24 cellular contexts compared by ENCODE assay signal in genomic region chr10:119120875-119121274, GRCh38. TPM values are rescaled to one million over a fixed set of nuclear protein-coding genes. Genes with fewer than 3 reads are reported as not detected.
A peak's percentile ranks its signal among the peaks of the same experiment; 100 is the strongest.
DNase-seq lines count a peak whose midpoint lies in the region; ATAC-seq, FAIRE-seq and TF ChIP-seq lines count a peak whose summit lies in the region.
"Had no signal": no experiment of that assay in that cellular context is flagged by ENCODE, and none has a peak within 500 bp of the region (broad histone marks: within the 10 kb centered on the region; RNA-seq: fewer than 3 reads in every experiment).

No MANE protein-coding gene starts in this region.

- H4K8ac ChIP-seq in IMR-90 (ENCODE audit: low read depth in 2 of 2, low read length in 2 of 2), result peak overlapping the region in 1 of 2 experiments; percentile 29; a peak in 1 of 4 replicates

- H2BK5ac ChIP-seq in IMR-90 (ENCODE audit: low read depth, low read length, poor library complexity, severe bottlenecking), result peak overlapping the region; percentile 85

- no peak for DNase-seq in activated CD8-positive, alpha-beta T cell treated with anti-CD3 and anti-CD28 coated beads for 36 hours
- DNase-seq in activated CD8-positive, alpha-beta T cell treated with anti-CD3 and anti-CD28 coated beads, Interleukin-2, amount 10 ng/mL, durations not matched to agents 7 days and 5 days, result no peak
- no peak for DNase-seq in IMR-90
- DNase-seq in GM12891 (ENCODE audit: insufficient read length, low spot score), result no peak
- no peak for DNase-seq in breast epithelium (ENCODE audit: low spot score in 2 of 2)
- DNase-seq: 8988T; activated CD4-positive, alpha-beta T cell treated with anti-CD3 and anti-CD28 coated beads, Interleukin-2, amount 10 ng/mL, durations not matched to agents 24 days and 14 days; activated naive CD4-positive, alpha-beta T cell treated with anti-CD3 and anti-CD28 coated beads, Interleukin-2, amount 50 U/mL, for 16 hours; GDM1; Kasumi-1; NCI-H1092 treated with DMSO at 0.1 percent for 48 hours; NCI-H2107; NCI-H510A treated with DMSO at 0.1 percent for 48 hours; ovary; SHP77 treated with DMSO at 0.1 percent for 48 hours; stimulated activated CD4-positive, alpha-beta T cell treated with anti-CD3 and anti-CD28 coated beads, Interleukin-2, amount 100 ng/mL, for 48 hours; stimulated activated naive CD8-positive, alpha-beta T cell treated with anti-CD3 and anti-CD28 coated beads, Interleukin-15, amount 100 ng/mL, for 72 hours; T-helper 1 cell had no signal

- no peak overlapping the region for H2BK20ac ChIP-seq in IMR-90 (ENCODE audit: low read depth, low read length)

- no peaks in the 10 kb centered on the region for H3K27me3 Mint-ChIP-seq in activated CD8-positive, alpha-beta T cell treated with anti-CD3 and anti-CD28 coated beads for 36 hours
- no peaks in the 10 kb centered on the region for H3K27me3 Mint-ChIP-seq in activated CD8-positive, alpha-beta T cell treated with anti-CD3 and anti-CD28 coated beads, Interleukin-2, amount 10 ng/mL, durations not matched to agents 7 days and 5 days (ENCODE audit: low read depth)
- H3K27me3 Mint-ChIP-seq: activated CD4-positive, alpha-beta T cell treated with anti-CD3 and anti-CD28 coated beads, Interleukin-2, amount 10 ng/mL, durations not matched to agents 24 days and 14 days; stimulated activated naive CD8-positive, alpha-beta T cell treated with anti-CD3 and anti-CD28 coated beads, Interleukin-15, amount 100 ng/mL, for 72 hours had no signal

- H3K27me3 ChIP-seq in IMR-90 (ENCODE audit: control insufficient read depth, insufficient read depth, low read length), result no peaks in the 10 kb centered on the region
- no peaks in the 10 kb centered on the region for H3K27me3 ChIP-seq in duodenal mucosa (ENCODE audit: control insufficient read depth in 1 of 2, insufficient read depth in 2 of 2, low read length in 2 of 2)
- H3K27me3 ChIP-seq in skeletal muscle tissue (ENCODE audit: control insufficient read depth in 3 of 3, insufficient read depth in 3 of 3, low read length in 3 of 3), result no peaks in the 10 kb centered on the region
- no peaks in the 10 kb centered on the region for H3K27me3 ChIP-seq in breast epithelium
- H3K27me3 ChIP-seq: ascending aorta, BLaER1, ovary had no signal

- H3K27ac ChIP-seq in IMR-90 (ENCODE audit: insufficient read depth, low read length), result peak overlapping the region; percentile 66; the same call in 1 of the 2 replicates
- peak overlapping the region; percentile 14 for H3K27ac ChIP-seq in duodenal mucosa (ENCODE audit: low read depth, low read length)
- H3K27ac ChIP-seq in skeletal muscle tissue (ENCODE audit: low read depth, low read length), result peak overlapping the region; percentile 79
- H3K27ac ChIP-seq in breast epithelium, result no peak overlapping the region
- H3K27ac ChIP-seq: ascending aorta, BLaER1 had no signal

- peaks cover 4% of the 10 kb centered on the region; the same call in 1 of the 2 replicates for H4K20me1 ChIP-seq in IMR-90 (ENCODE audit: insufficient read depth, low read length)
- H4K20me1 ChIP-seq: BLaER1 had no signal

- TF ChIP-seq POLR2A in IMR-90 (IDR thresholded peaks at IDR 0.05; ENCODE audit: low read depth, low read length), result no peak
- TF ChIP-seq POLR2A in GM12891 (IDR thresholded peaks at IDR 0.05; ENCODE audit: low read depth, low read length), result no peak
- no peak for TF ChIP-seq POLR2A in breast epithelium (IDR thresholded peaks at IDR 0.05)

- H3K36me3 Mint-ChIP-seq in activated CD8-positive, alpha-beta T cell treated with anti-CD3 and anti-CD28 coated beads for 36 hours (ENCODE audit: low read depth), result peaks cover 19% of the 10 kb centered on the region
- H3K36me3 Mint-ChIP-seq in activated CD8-positive, alpha-beta T cell treated with anti-CD3 and anti-CD28 coated beads, Interleukin-2, amount 10 ng/mL, durations not matched to agents 7 days and 5 days (ENCODE audit: low read depth), result peaks cover 52% of the 10 kb centered on the region

- H3K27ac Mint-ChIP-seq in activated CD8-positive, alpha-beta T cell treated with anti-CD3 and anti-CD28 coated beads for 36 hours, result peak overlapping the region; percentile 46
- H3K27ac Mint-ChIP-seq in activated CD8-positive, alpha-beta T cell treated with anti-CD3 and anti-CD28 coated beads, Interleukin-2, amount 10 ng/mL, durations not matched to agents 7 days and 5 days, result no peak overlapping the region

- FAIRE-seq in GM12891 (lab: Jason Lieb, UNC), result no peak
- FAIRE-seq: islet of Langerhans had no signal

- H2AFZ ChIP-seq in IMR-90 (replicated peaks; ENCODE audit: low read length, poor library complexity), result no peak overlapping the region

- no TSS peak for BruUV-seq in IMR-90 (replicated peaks; lab: Mats Ljungman, UMichigan)

- no peak overlapping the region for H2AK9ac ChIP-seq in IMR-90 (replicated peaks; ENCODE audit: low read depth, low read length, poor library complexity)

- no peak overlapping the region for H3K56ac ChIP-seq in IMR-90 (ENCODE audit: extremely low read depth, insufficient read depth, low read length)

- ATAC-seq in activated CD8-positive, alpha-beta T cell treated with anti-CD3 and anti-CD28 coated beads for 36 hours, result no peak
- ATAC-seq in activated CD8-positive, alpha-beta T cell treated with anti-CD3 and anti-CD28 coated beads, Interleukin-2, amount 10 ng/mL, durations not matched to agents 7 days and 5 days, result no peak
- no peak for ATAC-seq in IMR-90 (ENCODE audit: low read depth)
- no peak for ATAC-seq in GM19463 (IDR thresholded peaks at IDR 0.05; ENCODE audit: unreplicated experiment)

- no CpG with 5 or more reads among the region's 2 CpGs for WGBS in IMR-90 (ENCODE audit: extremely low coverage in 2 of 2, insufficient read length in 1 of 2), 2 experiments

- H4K91ac ChIP-seq in IMR-90 (ENCODE audit: insufficient read depth, low read depth, low read length), result peak overlapping the region; percentile 35; the same call in 1 of the 2 replicates

- dilution Hi-C loops in IMR-90 (cut with HindIII; ENCODE audit: low sequenced_read_pairs, unreplicated experiment), result no loop called here

- H3K36me3 ChIP-seq in IMR-90 (ENCODE audit: control insufficient read depth, insufficient read depth, low read length) (peaks cover 54% of the 10 kb centered on the region), duodenal mucosa (ENCODE audit: control insufficient read depth in 1 of 2, insufficient read depth in 2 of 2, low read length in 2 of 2) (peaks cover 0 to 37% of the 10 kb centered on the region in 2 donors), skeletal muscle tissue (ENCODE audit: control insufficient read depth in 3 of 3, insufficient read depth in 3 of 3, low read length in 3 of 3) (peaks cover 13 to 18% (median 16%) of the 10 kb centered on the region in 3 donors), breast epithelium (no peaks in the 10 kb centered on the region)
- H3K36me3 ChIP-seq: ovary had no signal

- H3K14ac ChIP-seq in IMR-90 (replicated peaks; ENCODE audit: low read depth, low read length), result no peak overlapping the region

- H3K4me1 Mint-ChIP-seq in activated CD8-positive, alpha-beta T cell treated with anti-CD3 and anti-CD28 coated beads for 36 hours (ENCODE audit: low read depth), result peaks cover 10% of the 10 kb centered on the region
- H3K4me1 Mint-ChIP-seq in activated CD8-positive, alpha-beta T cell treated with anti-CD3 and anti-CD28 coated beads, Interleukin-2, amount 10 ng/mL, durations not matched to agents 7 days and 5 days (ENCODE audit: low read depth), result peaks cover 12% of the 10 kb centered on the region
- H3K4me1 Mint-ChIP-seq: stimulated activated naive CD8-positive, alpha-beta T cell treated with anti-CD3 and anti-CD28 coated beads, Interleukin-15, amount 100 ng/mL, for 72 hours had no signal

- H3K4me3 ChIP-seq in IMR-90 (ENCODE audit: insufficient read depth, low read depth, low read length) (no peak overlapping the region), duodenal mucosa (ENCODE audit: low read depth in 1 of 2, low read length in 2 of 2) (no peak overlapping the region), skeletal muscle tissue (ENCODE audit: low read length in 3 of 3) (peak overlapping the region in 2 of 3 donors; percentile 4 to 35), breast epithelium (no peak overlapping the region)
- H3K4me3 ChIP-seq: ascending aorta, BLaER1, ovary had no signal

- no peak overlapping the region for H2BK15ac ChIP-seq in IMR-90 (ENCODE audit: low read depth, low read length)

- 0 out of 2 replicates have a peak overlapping the region, but pooled peaks have one; percentile 33 for H3K18ac ChIP-seq in IMR-90 (ENCODE audit: low read depth, low read length)

- no peak overlapping the region for H2AK5ac ChIP-seq in IMR-90 (ENCODE audit: low read depth, low read length)

- H3K4me2 ChIP-seq in IMR-90 (ENCODE audit: low read depth, low read length), result no peak overlapping the region
- H3K4me2 ChIP-seq: BLaER1 had no signal

- H3K9me3 ChIP-seq in IMR-90 (ENCODE audit: control insufficient read depth, insufficient read depth, low read length), result no peaks in the 10 kb centered on the region
- H3K9me3 ChIP-seq in duodenal mucosa (ENCODE audit: control insufficient read depth in 1 of 2, low read length in 2 of 2), result no peaks in the 10 kb centered on the region
- H3K9me3 ChIP-seq in skeletal muscle tissue (ENCODE audit: control insufficient read depth in 3 of 3, low read length in 3 of 3), result no peaks in the 10 kb centered on the region
- H3K9me3 ChIP-seq in breast epithelium, result no peaks in the 10 kb centered on the region
- H3K9me3 ChIP-seq: ascending aorta, BLaER1, ovary had no signal

- in situ Hi-C loops in IMR-90 (cut with MboI; ENCODE audit: low sequenced_read_pairs), result no loop called here

- H3K9me3 Mint-ChIP-seq in activated CD8-positive, alpha-beta T cell treated with anti-CD3 and anti-CD28 coated beads for 36 hours, result no peaks in the 10 kb centered on the region
- no peaks in the 10 kb centered on the region for H3K9me3 Mint-ChIP-seq in activated CD8-positive, alpha-beta T cell treated with anti-CD3 and anti-CD28 coated beads, Interleukin-2, amount 10 ng/mL, durations not matched to agents 7 days and 5 days (ENCODE audit: insufficient read depth)
- H3K9me3 Mint-ChIP-seq: activated CD4-positive, alpha-beta T cell treated with anti-CD3 and anti-CD28 coated beads, Interleukin-2, amount 10 ng/mL, durations not matched to agents 24 days and 14 days; stimulated activated naive CD8-positive, alpha-beta T cell treated with anti-CD3 and anti-CD28 coated beads, Interleukin-15, amount 100 ng/mL, for 72 hours had no signal

- H4K5ac ChIP-seq in IMR-90 (ENCODE audit: low read depth, low read length), result no peak overlapping the region

- no peak for TF ChIP-seq CTCF in activated CD8-positive, alpha-beta T cell treated with anti-CD3 and anti-CD28 coated beads for 36 hours (IDR thresholded peaks at IDR 0.05)
- TF ChIP-seq CTCF in IMR-90 (conservative IDR thresholded peaks at IDR 0.05; ENCODE audit: low read depth, low read length), result no peak
- no peak for TF ChIP-seq CTCF in breast epithelium (IDR thresholded peaks at IDR 0.05)

- no peak overlapping the region for H3K23ac ChIP-seq in IMR-90 (ENCODE audit: low read depth, low read length)

- intact Hi-C loops in activated CD8-positive, alpha-beta T cell treated with anti-CD3 and anti-CD28 coated beads for 36 hours (cut with micrococcal nuclease), result no loop called here
- intact Hi-C loops in IMR-90 (cut with micrococcal nuclease), result no loop called here
- intact Hi-C loops in breast epithelium (cut with DNase I; ENCODE audit: low total_unique reads), result no loop called here

- H3K4me1 ChIP-seq in IMR-90 (ENCODE audit: control insufficient read depth, insufficient read depth, low read length), result peaks cover 2% of the 10 kb centered on the region; the same call in 1 of the 2 replicates
- H3K4me1 ChIP-seq in duodenal mucosa (ENCODE audit: control insufficient read depth in 1 of 2, insufficient read depth in 2 of 2, low read length in 2 of 2), result no peaks in the 10 kb centered on the region
- H3K4me1 ChIP-seq in skeletal muscle tissue (ENCODE audit: control insufficient read depth in 3 of 3, insufficient read depth in 3 of 3, low read length in 3 of 3), result peaks cover 0 to 8% (median 5%) of the 10 kb centered on the region in 3 donors
- no peaks in the 10 kb centered on the region for H3K4me1 ChIP-seq in breast epithelium
- H3K4me1 ChIP-seq: ascending aorta had no signal

- peak overlapping the region; percentile 55; the same call in 1 of the 2 replicates for H3K4ac ChIP-seq in IMR-90 (ENCODE audit: low read depth, low read length)

- peaks cover 4% of the 10 kb centered on the region; the same call in 1 of the 2 replicates for H3K9me1 ChIP-seq in IMR-90 (ENCODE audit: insufficient read depth, low read length)

- no peak for TF ChIP-seq RAD21 in IMR-90 (IDR thresholded peaks at IDR 0.05; ENCODE audit: low read length)

- H3K9ac ChIP-seq in IMR-90 (ENCODE audit: low read depth, low read length) (no peak overlapping the region), duodenal mucosa (ENCODE audit: low read depth in 1 of 2, low read length in 2 of 2) (no peak overlapping the region), skeletal muscle tissue (ENCODE audit: low read depth in 1 of 3, low read length in 3 of 3) (peak overlapping the region in 1 of 3 donors; percentile 58)
- H3K9ac ChIP-seq: BLaER1 had no signal

- H3K79me1 ChIP-seq in IMR-90 (ENCODE audit: low read depth in 1 of 2, low read length in 2 of 2), result peaks cover 2 to 29% of the 10 kb centered on the region in 2 experiments; a peak in 3 of 4 replicates

- no peak overlapping the region for H3K4me3 Mint-ChIP-seq in activated CD8-positive, alpha-beta T cell treated with anti-CD3 and anti-CD28 coated beads for 36 hours
- no peak overlapping the region for H3K4me3 Mint-ChIP-seq in activated CD8-positive, alpha-beta T cell treated with anti-CD3 and anti-CD28 coated beads, Interleukin-2, amount 10 ng/mL, durations not matched to agents 7 days and 5 days
- H3K4me3 Mint-ChIP-seq: activated CD4-positive, alpha-beta T cell treated with anti-CD3 and anti-CD28 coated beads, Interleukin-2, amount 10 ng/mL, durations not matched to agents 24 days and 14 days; stimulated activated naive CD8-positive, alpha-beta T cell treated with anti-CD3 and anti-CD28 coated beads, Interleukin-15, amount 100 ng/mL, for 72 hours had no signal

- CTCF ChIA-PET in activated CD8-positive, alpha-beta T cell treated with anti-CD3 and anti-CD28 coated beads for 36 hours (lab: Charles Lee), result interaction anchor here (1.1 to 1.3 kb wide), 2 partner anchors 9 to 10 kb away, joined by 3 read pairs; no protein-coding TSS in a partner anchor
- CTCF ChIA-PET in activated CD8-positive, alpha-beta T cell treated with anti-CD3 and anti-CD28 coated beads, Interleukin-2, amount 10 ng/mL, durations not matched to agents 7 days and 5 days (lab: Charles Lee), result no interaction called here
- CTCF ChIA-PET in IMR-90 (lab: Yijun Ruan, JAX), result interaction anchor here (1.0 kb wide), 1 partner anchor 10 kb away, joined by 3 read pairs; no protein-coding TSS in a partner anchor

- H2BK120ac ChIP-seq in IMR-90 (ENCODE audit: low read depth, low read length), result peak overlapping the region; percentile 58; the same call in 1 of the 2 replicates

- POLR2A ChIA-PET in activated CD8-positive, alpha-beta T cell treated with anti-CD3 and anti-CD28 coated beads for 36 hours (lab: Charles Lee), result interaction anchor here (2.6 kb wide), 1 partner anchor 10 kb away, joined by 11 read pairs; no protein-coding TSS in a partner anchor
- POLR2A ChIA-PET in activated CD8-positive, alpha-beta T cell treated with anti-CD3 and anti-CD28 coated beads, Interleukin-2, amount 10 ng/mL, durations not matched to agents 7 days and 5 days (lab: Charles Lee), result interaction anchor here (0.6 to 0.8 kb wide), 3 partner anchors 11 to 44 kb away, joined by 3 to 5 read pairs (median 4); no protein-coding TSS in a partner anchor
- POLR2A ChIA-PET in IMR-90 (lab: Charles Lee; ENCODE audit: unreplicated experiment), result no interaction called here

RNA-seq across cellular contexts. Expression of gene DENND10, which starts 17.0 kb away (rescaled TPM):
- total RNA-seq in activated CD8-positive, alpha-beta T cell treated with anti-CD3 and anti-CD28 coated beads for 36 hours, result 10 to 100 TPM; 16.9 to 18.6 TPM
- 10 to 100 TPM; 39.9 to 41.3 TPM for total RNA-seq in activated CD8-positive, alpha-beta T cell treated with anti-CD3 and anti-CD28 coated beads, Interleukin-2, amount 10 ng/mL, durations not matched to agents 7 days and 5 days
- total RNA-seq in IMR-90 (2012; rRNA removed) (80.3 and 81.4 TPM in 2 replicates), skeletal muscle tissue (14.6 TPM), breast epithelium (10 to 100 TPM; 33.8 to 55.0 (median 37.3) TPM)
- 39.6 and 50.9 TPM in 2 replicates for polyA plus RNA-seq in IMR-90 (2012; rRNA removed)
- 25.5 and 41.7 TPM in 2 replicates for polyA plus RNA-seq in IMR-90 (2012; cell fraction: cytosol; rRNA removed)
- polyA plus RNA-seq in IMR-90 (2012; cell fraction: nucleus; rRNA removed; ENCODE audit: low replicate concordance), result 19.3 and 58.1 TPM in 2 replicates
- polyA plus RNA-seq in GM12891 (2012; ENCODE audit: low read depth, missing spikeins), result 16.2 TPM

RNA-seq across cellular contexts. Expression of gene EIF3A, which starts 40.3 kb away (rescaled TPM):
- 100 to 1,000 TPM; 127 to 131 TPM for total RNA-seq in activated CD8-positive, alpha-beta T cell treated with anti-CD3 and anti-CD28 coated beads for 36 hours
- total RNA-seq in activated CD8-positive, alpha-beta T cell treated with anti-CD3 and anti-CD28 coated beads, Interleukin-2, amount 10 ng/mL, durations not matched to agents 7 days and 5 days, result 100 to 1,000 TPM; 126 to 127 TPM
- 145 and 156 TPM in 2 replicates for total RNA-seq in IMR-90 (2012; rRNA removed)
- polyA plus RNA-seq in IMR-90 (2012; rRNA removed), result 39.1 and 49.6 TPM in 2 replicates
- 11.3 and 13.5 TPM in 2 replicates for polyA plus RNA-seq in IMR-90 (2012; cell fraction: cytosol; rRNA removed)
- 7.7 and 33.1 TPM in 2 replicates for polyA plus RNA-seq in IMR-90 (2012; cell fraction: nucleus; rRNA removed; ENCODE audit: low replicate concordance)
- 59.5 TPM for total RNA-seq in skeletal muscle tissue
- polyA plus RNA-seq in GM12891 (2012; ENCODE audit: low read depth, missing spikeins), result 83.2 TPM
- total RNA-seq in breast epithelium, result 100 to 1,000 TPM; 117 to 166 (median 124) TPM

RNA-seq across cellular contexts. Expression of gene SFXN4, which starts 44.6 kb away (rescaled TPM):
- 10 to 100 TPM; 45.9 to 50.3 TPM for total RNA-seq in activated CD8-positive, alpha-beta T cell treated with anti-CD3 and anti-CD28 coated beads for 36 hours
- 10 to 100 TPM; 35.0 to 36.7 TPM for total RNA-seq in activated CD8-positive, alpha-beta T cell treated with anti-CD3 and anti-CD28 coated beads, Interleukin-2, amount 10 ng/mL, durations not matched to agents 7 days and 5 days
- total RNA-seq in IMR-90 (2012; rRNA removed), result 10.6 and 12.0 TPM in 2 replicates
- polyA plus RNA-seq in IMR-90 (2012; rRNA removed), result 10.6 and 12.5 TPM in 2 replicates
- polyA plus RNA-seq in IMR-90 (2012; cell fraction: cytosol; rRNA removed), result 5.4 and 6.0 TPM in 2 replicates
- 6.3 and 26.3 TPM in 2 replicates for polyA plus RNA-seq in IMR-90 (2012; cell fraction: nucleus; rRNA removed; ENCODE audit: low replicate concordance)
- total RNA-seq in skeletal muscle tissue, result 19.3 TPM
- 26.1 TPM for polyA plus RNA-seq in GM12891 (2012; ENCODE audit: low read depth, missing spikeins)
- total RNA-seq in breast epithelium, result 10 to 100 TPM; 14.6 to 25.2 (median 18.6) TPM

RNA-seq across cellular contexts. Expression of gene PRDX3, which starts 57.7 kb away (rescaled TPM):
- 100 to 1,000 TPM; 198 to 203 TPM for total RNA-seq in activated CD8-positive, alpha-beta T cell treated with anti-CD3 and anti-CD28 coated beads for 36 hours
- total RNA-seq in activated CD8-positive, alpha-beta T cell treated with anti-CD3 and anti-CD28 coated beads, Interleukin-2, amount 10 ng/mL, durations not matched to agents 7 days and 5 days, result 100 to 1,000 TPM; 135 to 136 TPM
- total RNA-seq in IMR-90 (2012; rRNA removed) (169 and 195 TPM in 2 replicates), skeletal muscle tissue (89.2 TPM), breast epithelium (100 to 1,000 TPM; 154 to 165 (median 164) TPM)
- 173 and 187 TPM in 2 replicates for polyA plus RNA-seq in IMR-90 (2012; rRNA removed)
- polyA plus RNA-seq in IMR-90 (2012; cell fraction: cytosol; rRNA removed), result 60.3 and 63.2 TPM in 2 replicates
- 17.7 and 85.4 TPM in 2 replicates for polyA plus RNA-seq in IMR-90 (2012; cell fraction: nucleus; rRNA removed; ENCODE audit: low replicate concordance)
- polyA plus RNA-seq in GM12891 (2012; ENCODE audit: low read depth, missing spikeins), result 134 TPM

Comparison
In these comparisons a context has a peak if more than half of its experiments do, and no peak if none do; other contexts are left out.
1. H3K27ac ChIP-seq: peak in IMR-90 (single experiment), duodenal mucosa (single experiment) and skeletal muscle tissue (single experiment); none in breast epithelium (0 of 2).
2. H3K4me3 ChIP-seq: peak in skeletal muscle tissue (2 of 3); none in IMR-90 (single experiment), duodenal mucosa (0 of 2) and breast epithelium (0 of 3).